11 cellular contexts compared by ENCODE assay signal in genomic region chr16:87418644-87419043, GRCh38. TPM values are rescaled to one million over a fixed set of nuclear protein-coding genes. Genes with fewer than 3 reads are reported as not detected.
DNase-seq lines count a peak whose midpoint lies in the region; ATAC-seq and TF ChIP-seq lines count a peak whose summit lies in the region.
"Had no signal": no experiment of that assay in that cellular context is flagged by ENCODE, and none has a peak within 500 bp of the region (broad histone marks: within the 10 kb centered on the region; RNA-seq: fewer than 3 reads in every experiment).

No MANE protein-coding gene starts in this region.

- H3K4me3 ChIP-seq in LNCaP clone FGC (ENCODE audit: low read depth, low read length) (no peak overlapping the region), fibroblast of villous mesenchyme (ENCODE audit: low read depth, low read length) (no peak overlapping the region), prostate gland (no peak overlapping the region), left lung (no peak overlapping the region)
- H3K4me3 ChIP-seq: BLaER1 treated with 17β-estradiol and CSF1 and Interleukin-3, amounts not matched to agents 10 nM and 100 nM; HAP-1 had no signal

- 43% methylated on average over 6 of the region's 6 CpGs for WGBS in prostate gland

- no peaks in the 10 kb centered on the region for H3K4me1 ChIP-seq in prostate gland (replicated peaks)
- no peaks in the 10 kb centered on the region for H3K4me1 ChIP-seq in left lung
- H3K4me1 ChIP-seq: BLaER1 treated with 17β-estradiol and CSF1 and Interleukin-3, amounts not matched to agents 10 nM and 100 nM; HAP-1 had no signal

- TF ChIP-seq CTCF in LNCaP clone FGC (IDR thresholded peaks at IDR 0.05; ENCODE audit: control insufficient read depth, extremely low read depth, insufficient read depth) = no peak
- TF ChIP-seq CTCF in fibroblast of villous mesenchyme (IDR thresholded peaks at IDR 0.05; ENCODE audit: insufficient read depth, low read depth, low read length) = no peak
- TF ChIP-seq CTCF in prostate gland (IDR thresholded peaks at IDR 0.05) = no peak
- no peak for TF ChIP-seq CTCF in left lung (IDR thresholded peaks at IDR 0.05)

- DNase-seq in LNCaP clone FGC (ENCODE audit: low read depth) (peak; percentile 96), fibroblast of villous mesenchyme (ENCODE audit: low read depth) (peak; percentile 33), prostate gland (ENCODE audit: low spot score) (peak; percentile 31), left lung (no peak)
- DNase-seq: CD4-positive, CD25-positive, alpha-beta regulatory T cell; CD8-positive, alpha-beta memory T cell; COR-L47 had no signal

- H3K36me3 ChIP-seq in prostate gland (peaks cover 0 to 7% of the 10 kb centered on the region in 2 donors), left lung (peaks cover 0 to 99% of the 10 kb centered on the region in 2 donors)

- no peaks in the 10 kb centered on the region for H3K27me3 ChIP-seq in prostate gland (replicated peaks; ENCODE audit: insufficient read depth)
- no peaks in the 10 kb centered on the region for H3K27me3 ChIP-seq in left lung
- H3K27me3 ChIP-seq: BLaER1 treated with 17β-estradiol and CSF1 and Interleukin-3, amounts not matched to agents 10 nM and 100 nM had no signal

- ATAC-seq in left lung = no peak
- no peak for ATAC-seq in GM21723 (IDR thresholded peaks at IDR 0.05; ENCODE audit: unreplicated experiment)
- ATAC-seq in GM19351 (IDR thresholded peaks at IDR 0.05; ENCODE audit: unreplicated experiment) = no peak

- H3K9me3 ChIP-seq in prostate gland (no peaks in the 10 kb centered on the region), left lung (no peaks in the 10 kb centered on the region)
- H3K9me3 ChIP-seq: BLaER1 treated with 17β-estradiol and CSF1 and Interleukin-3, amounts not matched to agents 10 nM and 100 nM; HAP-1 had no signal

- no peak overlapping the region for H3K27ac ChIP-seq in prostate gland
- H3K27ac ChIP-seq in left lung = no peak overlapping the region
- H3K27ac ChIP-seq: BLaER1 treated with 17β-estradiol and CSF1 and Interleukin-3, amounts not matched to agents 10 nM and 100 nM had no signal

- intact Hi-C loops in prostate gland (cut with DNase I) = loop anchor here (5.0 kb wide), 1 partner anchor 219 kb away; no protein-coding TSS in a partner anchor
- intact Hi-C loops in left lung (cut with DNase I) = loop anchor here in 1 of 2 donors (5.0 kb wide), 1 partner anchor 219 kb away; no protein-coding TSS in a partner anchor

- no peak for TF ChIP-seq POLR2A in prostate gland (IDR thresholded peaks at IDR 0.05)

RNA-seq across cellular contexts. Expression of gene MAP1LC3B, which starts 26.5 kb away (rescaled TPM):
- total RNA-seq in fibroblast of villous mesenchyme = 25.1 and 36.3 TPM in 2 replicates
- total RNA-seq in prostate gland = 10 to 100 TPM; 41.9 to 51.8 TPM
- total RNA-seq in left lung = 10 to 100 TPM; 68.2 to 75.9 TPM

RNA-seq across cellular contexts. Expression of gene FBXO31, which starts 35.1 kb away (rescaled TPM):
- total RNA-seq in fibroblast of villous mesenchyme (25.9 and 26.7 TPM in 2 replicates), prostate gland (10 to 100 TPM; 39.5 to 65.8 TPM), left lung (10 to 100 TPM; 21.0 to 21.9 TPM)

Comparison
In these comparisons a context has a peak if more than half of its experiments do, and no peak if none do; other contexts are left out.
1. DNase-seq: peak in LNCaP clone FGC (single experiment), fibroblast of villous mesenchyme (single experiment) and prostate gland (single experiment); none in left lung (0 of 2).